Comparison of ENCODE assay signal across 2 cellular contexts in genomic region chr7:137954614-137955013, GRCh38.
TF ChIP-seq lines count a peak whose summit lies in the region.

No MANE protein-coding gene starts in this region.

TF ChIP-seq in A549, 52 proteins besides CTCF, POLR2A, EP300 and RAD21:
- TF ChIP-seq, protein P1, sequence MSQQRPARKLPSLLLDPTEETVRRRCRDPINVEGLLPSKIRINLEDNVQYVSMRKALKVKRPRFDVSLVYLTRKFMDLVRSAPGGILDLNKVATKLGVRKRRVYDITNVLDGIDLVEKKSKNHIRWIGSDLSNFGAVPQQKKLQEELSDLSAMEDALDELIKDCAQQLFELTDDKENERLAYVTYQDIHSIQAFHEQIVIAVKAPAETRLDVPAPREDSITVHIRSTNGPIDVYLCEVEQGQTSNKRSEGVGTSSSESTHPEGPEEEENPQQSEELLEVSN (IDR thresholded peaks at IDR 0.05; ENCODE audit: borderline replicate concordance, low read depth): no peak
- TF ChIP-seq POLR2AphosphoS2 (conservative IDR thresholded peaks at IDR 0.05; ENCODE audit: low read length) (no peak), HDAC2 (IDR thresholded peaks at IDR 0.05) (no peak)

TF ChIP-seq in H1, 55 proteins besides CTCF, POLR2A, EP300 and RAD21 (continued from another document):
- TF ChIP-seq USF2 (IDR thresholded peaks at IDR 0.05; ENCODE audit: low read length): no peak
- TF ChIP-seq CHD1 (IDR thresholded peaks at IDR 0.05; ENCODE audit: low read depth, low read length): no peak
- TF ChIP-seq JUN (IDR thresholded peaks at IDR 0.05; ENCODE audit: low read depth, low read length): no peak
- no peak for TF ChIP-seq FOSL1 (IDR thresholded peaks at IDR 0.05; ENCODE audit: insufficient read depth, low read depth, low read length)
- no peak for TF ChIP-seq GABPA (IDR thresholded peaks at IDR 0.05; ENCODE audit: borderline replicate concordance, insufficient read depth, low read length)
- TF ChIP-seq CHD7 (IDR thresholded peaks at IDR 0.05; ENCODE audit: insufficient replicate concordance, low read length): no peak
- no peak for TF ChIP-seq CBX5 (IDR thresholded peaks at IDR 0.05; ENCODE audit: low read depth, low read length)
- no peak for TF ChIP-seq RBBP5 (IDR thresholded peaks at IDR 0.05; ENCODE audit: borderline replicate concordance, low read depth, low read length)
- TF ChIP-seq TAF7 (optimal IDR thresholded peaks at IDR 0.05; ENCODE audit: borderline replicate concordance, low read depth, low read length): no peak
- TF ChIP-seq, protein P2, sequence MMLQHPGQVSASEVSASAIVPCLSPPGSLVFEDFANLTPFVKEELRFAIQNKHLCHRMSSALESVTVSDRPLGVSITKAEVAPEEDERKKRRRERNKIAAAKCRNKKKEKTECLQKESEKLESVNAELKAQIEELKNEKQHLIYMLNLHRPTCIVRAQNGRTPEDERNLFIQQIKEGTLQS (IDR thresholded peaks at IDR 0.05; ENCODE audit: insufficient read depth, low read depth, low read length): no peak
- TF ChIP-seq SP4 (IDR thresholded peaks at IDR 0.05; ENCODE audit: low read length): no peak
- no peak for TF ChIP-seq POU5F1 (IDR thresholded peaks at IDR 0.05; ENCODE audit: low read depth, low read length)
- TF ChIP-seq, protein P1 (IDR thresholded peaks at IDR 0.05): no peak
- no peak for TF ChIP-seq SIRT6 (IDR thresholded peaks at IDR 0.05; ENCODE audit: low read length)
- TF ChIP-seq NRF1 (IDR thresholded peaks at IDR 0.05; ENCODE audit: low read depth, low read length): no peak
